ENCODE assay signal across 8 cellular contexts in the genomic region with DNA sequence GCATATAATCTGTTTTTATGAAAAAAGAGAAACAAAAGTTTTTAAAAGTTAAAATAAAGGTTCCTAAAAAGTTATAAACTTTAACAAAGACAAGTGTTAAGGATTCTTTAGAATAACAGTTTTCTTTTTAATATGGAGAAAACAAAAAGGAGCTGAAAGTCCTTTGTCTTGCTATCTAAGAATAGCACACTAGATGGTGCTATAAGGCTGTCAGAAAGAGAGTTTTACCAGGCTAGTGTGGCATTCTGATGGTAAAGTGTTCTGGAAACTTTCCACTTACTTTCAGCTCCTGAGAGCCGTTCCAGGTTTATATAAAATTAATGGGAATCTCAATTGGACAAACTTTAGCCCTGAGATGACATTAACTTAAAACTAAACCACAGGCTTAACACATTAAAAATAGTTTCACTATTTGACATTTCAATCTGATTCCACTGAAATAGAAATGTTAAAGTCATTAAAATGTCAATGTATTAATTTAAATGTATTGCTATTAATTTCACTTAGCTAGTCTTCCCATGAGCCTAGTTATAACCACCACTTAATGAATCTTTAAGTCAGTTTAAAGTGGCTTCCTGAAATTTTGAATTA. TPM values are rescaled to one million over a fixed set of nuclear protein-coding genes. Genes with fewer than 3 reads are reported as not detected.
DNase-seq lines count a peak whose midpoint lies in the region; ATAC-seq and TF ChIP-seq lines count a peak whose summit lies in the region.

No MANE protein-coding gene starts in this region.

- H3K4me1 ChIP-seq in BE2C = no peaks in the 10 kb centered on the region

- no peaks in the 10 kb centered on the region for H3K9me3 Mint-ChIP-seq in naive B cell

- TF ChIP-seq CTCF in BE2C (IDR thresholded peaks at IDR 0.05; ENCODE audit: low read depth, low read length) = peak; percentile 58

- peak overlapping the region in 1 of 8 donors; percentile 48 for H3K4me3 Mint-ChIP-seq in naive B cell

- H3K36me3 ChIP-seq in BE2C (no peaks in the 10 kb centered on the region), H7 (replicated peaks; ENCODE audit: control insufficient read depth, insufficient read depth, low read length) (no peaks in the 10 kb centered on the region)

- ATAC-seq in naive B cell (ENCODE audit: low read depth in 2 of 2) (no peak), HG03342 (IDR thresholded peaks at IDR 0.05; ENCODE audit: unreplicated experiment) (no peak)

- H3K27me3 Mint-ChIP-seq in naive B cell = no peaks in the 10 kb centered on the region

- no peaks in the 10 kb centered on the region for H3K36me3 Mint-ChIP-seq in naive B cell

- H3K27ac Mint-ChIP-seq in naive B cell = no peak overlapping the region

- no peaks in the 10 kb centered on the region for H3K27me3 ChIP-seq in BE2C
- no peaks in the 10 kb centered on the region for H3K27me3 ChIP-seq in H7 (ENCODE audit: control insufficient read depth, insufficient read depth, low read length)

- no peak for DNase-seq in BE2C
- DNase-seq in H7 = peak; percentile 54
- peak; percentile 52 for DNase-seq in NOMO-1 treated with DMSO at 0.1 percent for 48 hours (lab: John Stamatoyannopoulos, UW; ENCODE audit: unreplicated experiment)
- DNase-seq in dedifferentiated amniotic fluid mesenchymal stem cell (ENCODE audit: extremely low spot score) = peak; percentile 77
- DNase-seq in naive B cell = peak; percentile 52
- no peak for DNase-seq in effector CD4-positive, alpha-beta T cell
- DNase-seq in COLO668 (lab: John Stamatoyannopoulos, UW; ENCODE audit: unreplicated experiment) = no peak

- no peak overlapping the region for H3K4me3 ChIP-seq in BE2C (ENCODE audit: low read depth, low read length)
- no peak overlapping the region for H3K4me3 ChIP-seq in H7 (ENCODE audit: insufficient read depth, low read depth, low read length)

- H3K9me3 ChIP-seq in BE2C = no peaks in the 10 kb centered on the region

- H3K4me1 Mint-ChIP-seq in naive B cell = peaks cover 10 to 20% (median 18%) of the 10 kb centered on the region in 3 donors

RNA-seq across cellular contexts. Expression of gene FBXO48, which starts 3.7 kb away (rescaled TPM):
- polyA plus RNA-seq in BE2C (2012; ENCODE audit: insufficient read depth, insufficient read length, low read depth) = not detected
- 0.52 and 1.00 TPM in 2 replicates for total RNA-seq in H7 (2014; rRNA removed; shearing (Covaris generic))
- polyA plus RNA-seq in naive B cell (ENCODE audit: low read depth in 6 of 6) = under 1 TPM; 0.19 to 0.58 (median 0.42) TPM

RNA-seq across cellular contexts. Expression of gene APLF, which starts 4.0 kb away (rescaled TPM):
- 0.36 TPM for polyA plus RNA-seq in BE2C (2012; ENCODE audit: insufficient read depth, insufficient read length, low read depth)
- 2.1 and 5.9 TPM in 2 replicates for total RNA-seq in H7 (2014; rRNA removed; shearing (Covaris generic))
- 1 to 10 TPM in 5 of 6 donors, not detected in 1; 1.7 to 3.1 (median 2.8) TPM for polyA plus RNA-seq in naive B cell (ENCODE audit: low read depth in 6 of 6)

Comparison
In these comparisons a context has a peak if more than half of its experiments do, and no peak if none do; other contexts are left out.
1. DNase-seq: peak in H7 (single experiment), NOMO-1 treated with DMSO at 0.1 percent for 48 hours (single experiment), dedifferentiated amniotic fluid mesenchymal stem cell (single experiment) and naive B cell (single experiment); none in BE2C (single experiment), effector CD4-positive, alpha-beta T cell (single experiment) and COLO668 (single experiment).